ENCODE assay signal across 8 cellular contexts in genomic region chr7:155003215-155003999, GRCh38. TPM values are rescaled to one million over a fixed set of nuclear protein-coding genes. Genes with fewer than 3 reads are reported as not detected.
DNase-seq lines count a peak whose midpoint lies in the region; ATAC-seq and TF ChIP-seq lines count a peak whose summit lies in the region.

No MANE protein-coding gene starts in this region.

- peak overlapping the region; percentile 99 for H3K4me3 Mint-ChIP-seq in neural progenitor cell

- peaks cover 13% of the 10 kb centered on the region for H3F3A ChIP-seq in neural progenitor cell (ENCODE audit: low read depth)

- H3K9me3 ChIP-seq in neural progenitor cell (ENCODE audit: low read depth) (no peaks in the 10 kb centered on the region), stomach (no peaks in the 10 kb centered on the region)

- no peaks in the 10 kb centered on the region for H3K9me3 Mint-ChIP-seq in neural progenitor cell

- H3K27me3 ChIP-seq in neural progenitor cell (no peaks in the 10 kb centered on the region), stomach (no peaks in the 10 kb centered on the region)

- peaks cover 21% of the 10 kb centered on the region for H4K20me1 ChIP-seq in neural progenitor cell (ENCODE audit: low read depth)

- TF ChIP-seq POLR2A in stomach (IDR thresholded peaks at IDR 0.05), result peak in 1 of 4 donors; percentile 62

- peaks cover 6% of the 10 kb centered on the region for H3K27me3 Mint-ChIP-seq in neural progenitor cell (ENCODE audit: insufficient read depth, low read depth)

- peaks cover 13% of the 10 kb centered on the region for H3K4me1 Mint-ChIP-seq in neural progenitor cell

- TF ChIP-seq EP300 in stomach (IDR thresholded peaks at IDR 0.05), result no peak

- DNase-seq in DMS53 treated with DMSO at 0.1 percent for 48 hours (lab: John Stamatoyannopoulos, UW; ENCODE audit: unreplicated experiment) (peak; percentile 36), HuH-7 (ENCODE audit: low spot score) (peak; percentile 95), RKO (ENCODE audit: low spot score) (peak; percentile 82), activated gamma-delta T cell (lab: John Stamatoyannopoulos, UW) (peak; percentile 81), fibroblast of villous mesenchyme (ENCODE audit: low read depth) (peak; percentile 81), neural progenitor cell (ENCODE audit: low spot score) (peak; percentile 91), stomach (peak; percentile 83)

- H3K36me3 ChIP-seq in neural progenitor cell, result no peaks in the 10 kb centered on the region
- H3K36me3 ChIP-seq in stomach, result peaks cover 0 to 14% (median 13%) of the 10 kb centered on the region in 4 donors

- peak overlapping the region; percentile 87 for H3K4me3 ChIP-seq in fibroblast of villous mesenchyme (ENCODE audit: low read depth, low read length)
- H3K4me3 ChIP-seq in neural progenitor cell, result peak overlapping the region; percentile 91
- H3K4me3 ChIP-seq in stomach, result peak overlapping the region; percentile 86 to 99 (median 94)

- peaks cover 61% of the 10 kb centered on the region for H3K79me2 ChIP-seq in neural progenitor cell (ENCODE audit: low read depth)

- peak overlapping the region; percentile 99 for H3K27ac Mint-ChIP-seq in neural progenitor cell

- intact Hi-C loops in stomach (cut with DNase I; ENCODE audit: low total_unique reads), result loop anchor here (10.0 kb wide), 1 partner anchor 79 kb away; no protein-coding TSS in a partner anchor

- TF ChIP-seq CTCF in fibroblast of villous mesenchyme (IDR thresholded peaks at IDR 0.05; ENCODE audit: insufficient read depth, low read depth, low read length) (no peak), neural progenitor cell (IDR thresholded peaks at IDR 0.05) (no peak), stomach (IDR thresholded peaks at IDR 0.05) (peak in 1 of 7 experiments; percentile 3)

- H3K4me1 ChIP-seq in neural progenitor cell (no peaks in the 10 kb centered on the region), stomach (peaks cover 13 to 37% (median 25%) of the 10 kb centered on the region in 4 donors)

- H2AFZ ChIP-seq in neural progenitor cell (replicated peaks), result peak overlapping the region; percentile 98

- peak; percentile 68 for ATAC-seq in GM21447 (IDR thresholded peaks at IDR 0.05; ENCODE audit: unreplicated experiment)

- 0 to 1% (median 0%) methylated on average over 18 to 89 of the region's 89 CpGs for WGBS in stomach, 5 donors

- peak overlapping the region; percentile 99 for H3K9ac ChIP-seq in neural progenitor cell

- H3K36me3 Mint-ChIP-seq in neural progenitor cell, result peaks cover 10% of the 10 kb centered on the region

- H3K4me2 ChIP-seq in neural progenitor cell, result peak overlapping the region; percentile 82

- H3K27ac ChIP-seq in neural progenitor cell (peak overlapping the region; percentile 100), stomach (peak overlapping the region; percentile 89 to 96 (median 95))

RNA-seq across cellular contexts. Expression of gene PAXIP1, which starts 0.5 kb away (rescaled TPM):
- 9.3 and 10.4 TPM in 2 replicates for total RNA-seq in fibroblast of villous mesenchyme
- 22.3 and 26.1 TPM in 2 replicates for total RNA-seq in neural progenitor cell (ENCODE audit: low replicate concordance)
- total RNA-seq in stomach, result 10 to 100 TPM in 3 of 5 donors, 1 to 10 TPM in 1, under 1 TPM in 1; 0.87 to 24.1 (median 13.2) TPM
- polyA plus RNA-seq in stomach, result 1 to 10 TPM; 3.5 to 4.9 (median 4.4) TPM

Comparison
In these comparisons a context has a peak if more than half of its experiments do, and no peak if none do; other contexts are left out.
1. Peak in every context shown above with its lines: DNase-seq, ATAC-seq, H3K4me3 ChIP-seq and H3K27ac ChIP-seq.
2. DNase-seq: peak in every context shown above with its lines; median percentile 95 in HuH-7; 91 in neural progenitor cell; 83 in stomach; 82 in RKO; 81 in activated gamma-delta T cell; 81 in fibroblast of villous mesenchyme; 36 in DMS53 treated with DMSO at 0.1 percent for 48 hours.